1 cellular context compared by ENCODE assay signal in the genomic region with DNA sequence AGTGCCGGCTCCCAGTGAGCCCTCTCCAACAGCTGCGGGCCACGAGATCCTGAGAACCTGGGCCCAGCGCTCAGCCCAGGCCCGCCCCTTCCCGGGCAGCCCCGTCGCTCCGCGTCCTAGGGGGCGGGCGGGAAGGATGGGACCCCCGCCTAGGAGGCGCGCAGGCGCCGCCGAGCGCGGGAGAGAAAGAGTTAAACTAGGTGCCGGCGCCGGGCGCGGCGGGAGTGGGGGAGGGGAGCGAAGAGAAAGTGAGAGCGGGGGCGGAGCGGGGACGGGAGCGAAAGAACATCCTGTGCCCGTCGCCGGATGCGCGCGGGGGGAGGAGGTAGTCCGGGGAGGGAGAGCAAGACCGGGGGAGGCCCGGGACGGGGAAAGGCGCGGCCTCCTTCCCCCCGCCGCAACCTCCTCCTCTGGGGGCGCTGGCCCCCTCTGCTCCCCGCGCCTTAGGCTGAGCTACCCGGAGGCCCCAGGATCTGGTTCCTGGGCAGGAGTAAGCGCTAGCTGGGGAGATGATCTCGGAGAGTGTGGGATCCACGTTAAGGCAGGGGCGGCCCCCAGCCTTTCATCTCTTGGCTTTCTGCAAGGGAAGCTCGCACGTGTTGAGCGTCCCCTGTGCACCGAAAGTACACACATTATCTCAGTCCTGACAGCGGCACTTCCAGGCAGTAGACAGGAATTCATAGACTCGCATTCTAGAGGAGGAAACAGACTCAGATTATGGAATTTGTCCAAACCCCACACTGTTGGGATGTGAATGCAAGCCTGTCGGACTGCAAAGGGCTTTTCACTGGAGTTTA.
A peak's percentile ranks its signal among the peaks of the same experiment; 100 is the strongest.
TF ChIP-seq lines count a peak whose summit lies in the region.

No MANE protein-coding gene starts in this region.

TF ChIP-seq in HEK293, 187 proteins besides CTCF, POLR2A, EP300 and RAD21 (continued from another document and continues in another):
- TF ChIP-seq, protein P1, sequence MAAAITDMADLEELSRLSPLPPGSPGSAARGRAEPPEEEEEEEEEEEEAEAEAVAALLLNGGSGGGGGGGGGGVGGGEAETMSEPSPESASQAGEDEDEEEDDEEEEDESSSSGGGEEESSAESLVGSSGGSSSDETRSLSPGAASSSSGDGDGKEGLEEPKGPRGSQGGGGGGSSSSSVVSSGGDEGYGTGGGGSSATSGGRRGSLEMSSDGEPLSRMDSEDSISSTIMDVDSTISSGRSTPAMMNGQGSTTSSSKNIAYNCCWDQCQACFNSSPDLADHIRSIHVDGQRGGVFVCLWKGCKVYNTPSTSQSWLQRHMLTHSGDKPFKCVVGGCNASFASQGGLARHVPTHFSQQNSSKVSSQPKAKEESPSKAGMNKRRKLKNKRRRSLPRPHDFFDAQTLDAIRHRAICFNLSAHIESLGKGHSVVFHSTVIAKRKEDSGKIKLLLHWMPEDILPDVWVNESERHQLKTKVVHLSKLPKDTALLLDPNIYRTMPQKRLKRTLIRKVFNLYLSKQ (tag by site-specific recombination; IDR thresholded peaks at IDR 0.05; ENCODE audit: borderline replicate concordance), result no peak
- TF ChIP-seq, protein P2, sequence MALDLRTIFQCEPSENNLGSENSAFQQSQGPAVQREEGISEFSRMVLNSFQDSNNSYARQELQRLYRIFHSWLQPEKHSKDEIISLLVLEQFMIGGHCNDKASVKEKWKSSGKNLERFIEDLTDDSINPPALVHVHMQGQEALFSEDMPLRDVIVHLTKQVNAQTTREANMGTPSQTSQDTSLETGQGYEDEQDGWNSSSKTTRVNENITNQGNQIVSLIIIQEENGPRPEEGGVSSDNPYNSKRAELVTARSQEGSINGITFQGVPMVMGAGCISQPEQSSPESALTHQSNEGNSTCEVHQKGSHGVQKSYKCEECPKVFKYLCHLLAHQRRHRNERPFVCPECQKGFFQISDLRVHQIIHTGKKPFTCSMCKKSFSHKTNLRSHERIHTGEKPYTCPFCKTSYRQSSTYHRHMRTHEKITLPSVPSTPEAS (tag by site-specific recombination; IDR thresholded peaks at IDR 0.05), result peak; percentile 42; the same call in 1 of the 2 replicates
- TF ChIP-seq ZNF114 (tag by site-specific recombination; IDR thresholded peaks at IDR 0.05) (no peak), IKZF3 (tag by site-specific recombination; IDR thresholded peaks at IDR 0.05) (peak; percentile 67), GLIS2 (tag by site-specific recombination; IDR thresholded peaks at IDR 0.05) (peak; percentile 95), ZNF169 (tag by site-specific recombination; IDR thresholded peaks at IDR 0.05) (no peak), BCL11A (tag by site-specific recombination; IDR thresholded peaks at IDR 0.05; ENCODE audit: low read depth) (no peak; the same call in 1 of the 2 replicates), ZNF707 (tag by site-specific recombination; IDR thresholded peaks at IDR 0.05) (no peak), ZNF16 (tag by site-specific recombination; IDR thresholded peaks at IDR 0.05; ENCODE audit: low read depth) (no peak), ZNF404 (tag by site-specific recombination; IDR thresholded peaks at IDR 0.05) (no peak), ZNF777 (tag by site-specific recombination; IDR thresholded peaks at IDR 0.05; ENCODE audit: borderline replicate concordance) (no peak; the same call in 1 of the 2 replicates), ZNF324 (tag by site-specific recombination; IDR thresholded peaks at IDR 0.05) (peak; percentile 60; the same call in 1 of the 2 replicates), KLF16 (tag by site-specific recombination; IDR thresholded peaks at IDR 0.05) (peak; percentile 19; the same call in 1 of the 2 replicates), ZNF184 (tag by site-specific recombination; IDR thresholded peaks at IDR 0.05) (peak; percentile 32; the same call in 1 of the 2 replicates), ZNF514 (tag by site-specific recombination; IDR thresholded peaks at IDR 0.05) (no peak), ZBTB17 (tag by site-specific recombination; IDR thresholded peaks at IDR 0.05) (peak; percentile 88), ZNF529 (tag by site-specific recombination; IDR thresholded peaks at IDR 0.05; ENCODE audit: insufficient replicate concordance) (no peak), ZNF394 (tag by site-specific recombination; IDR thresholded peaks at IDR 0.05; ENCODE audit: borderline replicate concordance) (peak; percentile 54), SALL2 (tag by site-specific recombination; IDR thresholded peaks at IDR 0.05; ENCODE audit: borderline replicate concordance) (no peak), HOXC10 (CRISPR knock-in tag; IDR thresholded peaks at IDR 0.05) (no peak), KLF7 (tag by site-specific recombination; IDR thresholded peaks at IDR 0.05; ENCODE audit: borderline replicate concordance) (peak; percentile 71; the same call in 1 of the 2 replicates), ZSCAN30 (tag by site-specific recombination; IDR thresholded peaks at IDR 0.05) (peak; percentile 81), ZNF366 (tag by site-specific recombination; conservative IDR thresholded peaks at IDR 0.05) (peak; percentile 84), KLF9 (tag by site-specific recombination; IDR thresholded peaks at IDR 0.05; ENCODE audit: low read depth) (peak; percentile 72), ZNF19 (tag by site-specific recombination; IDR thresholded peaks at IDR 0.05; ENCODE audit: low read depth) (no peak), ZBTB21 (tag by site-specific recombination; IDR thresholded peaks at IDR 0.05) (no peak; the same call in 1 of the 2 replicates), BCL11B (tag by site-specific recombination; IDR thresholded peaks at IDR 0.05; ENCODE audit: low read depth) (peak; percentile 60; the same call in 1 of the 2 replicates), ZNF132 (tag by site-specific recombination; IDR thresholded peaks at IDR 0.05; ENCODE audit: borderline replicate concordance) (no peak), ZNF670 (tag by site-specific recombination; IDR thresholded peaks at IDR 0.05; ENCODE audit: low read depth) (no peak), ZFP41 (tag by site-specific recombination; IDR thresholded peaks at IDR 0.05; ENCODE audit: borderline replicate concordance) (no peak), ZSCAN16 (tag by site-specific recombination; IDR thresholded peaks at IDR 0.05) (peak; percentile 11; the same call in 1 of the 2 replicates), ZBTB8A (tag by site-specific recombination; IDR thresholded peaks at IDR 0.05) (peak; percentile 99)
- TF ChIP-seq, protein P3, sequence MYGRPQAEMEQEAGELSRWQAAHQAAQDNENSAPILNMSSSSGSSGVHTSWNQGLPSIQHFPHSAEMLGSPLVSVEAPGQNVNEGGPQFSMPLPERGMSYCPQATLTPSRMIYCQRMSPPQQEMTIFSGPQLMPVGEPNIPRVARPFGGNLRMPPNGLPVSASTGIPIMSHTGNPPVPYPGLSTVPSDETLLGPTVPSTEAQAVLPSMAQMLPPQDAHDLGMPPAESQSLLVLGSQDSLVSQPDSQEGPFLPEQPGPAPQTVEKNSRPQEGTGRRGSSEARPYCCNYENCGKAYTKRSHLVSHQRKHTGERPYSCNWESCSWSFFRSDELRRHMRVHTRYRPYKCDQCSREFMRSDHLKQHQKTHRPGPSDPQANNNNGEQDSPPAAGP (tag by site-specific recombination; IDR thresholded peaks at IDR 0.05), result peak; percentile 94
- TF ChIP-seq, protein P4, sequence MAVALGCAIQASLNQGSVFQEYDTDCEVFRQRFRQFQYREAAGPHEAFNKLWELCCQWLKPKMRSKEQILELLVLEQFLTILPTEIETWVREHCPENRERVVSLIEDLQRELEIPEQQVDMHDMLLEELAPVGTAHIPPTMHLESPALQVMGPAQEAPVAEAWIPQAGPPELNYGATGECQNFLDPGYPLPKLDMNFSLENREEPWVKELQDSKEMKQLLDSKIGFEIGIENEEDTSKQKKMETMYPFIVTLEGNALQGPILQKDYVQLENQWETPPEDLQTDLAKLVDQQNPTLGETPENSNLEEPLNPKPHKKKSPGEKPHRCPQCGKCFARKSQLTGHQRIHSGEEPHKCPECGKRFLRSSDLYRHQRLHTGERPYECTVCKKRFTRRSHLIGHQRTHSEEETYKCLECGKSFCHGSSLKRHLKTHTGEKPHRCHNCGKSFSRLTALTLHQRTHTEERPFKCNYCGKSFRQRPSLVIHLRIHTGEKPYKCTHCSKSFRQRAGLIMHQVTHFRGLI (tag by site-specific recombination; IDR thresholded peaks at IDR 0.05), result peak; percentile 65; the same call in 1 of the 2 replicates
- TF ChIP-seq, protein P5, sequence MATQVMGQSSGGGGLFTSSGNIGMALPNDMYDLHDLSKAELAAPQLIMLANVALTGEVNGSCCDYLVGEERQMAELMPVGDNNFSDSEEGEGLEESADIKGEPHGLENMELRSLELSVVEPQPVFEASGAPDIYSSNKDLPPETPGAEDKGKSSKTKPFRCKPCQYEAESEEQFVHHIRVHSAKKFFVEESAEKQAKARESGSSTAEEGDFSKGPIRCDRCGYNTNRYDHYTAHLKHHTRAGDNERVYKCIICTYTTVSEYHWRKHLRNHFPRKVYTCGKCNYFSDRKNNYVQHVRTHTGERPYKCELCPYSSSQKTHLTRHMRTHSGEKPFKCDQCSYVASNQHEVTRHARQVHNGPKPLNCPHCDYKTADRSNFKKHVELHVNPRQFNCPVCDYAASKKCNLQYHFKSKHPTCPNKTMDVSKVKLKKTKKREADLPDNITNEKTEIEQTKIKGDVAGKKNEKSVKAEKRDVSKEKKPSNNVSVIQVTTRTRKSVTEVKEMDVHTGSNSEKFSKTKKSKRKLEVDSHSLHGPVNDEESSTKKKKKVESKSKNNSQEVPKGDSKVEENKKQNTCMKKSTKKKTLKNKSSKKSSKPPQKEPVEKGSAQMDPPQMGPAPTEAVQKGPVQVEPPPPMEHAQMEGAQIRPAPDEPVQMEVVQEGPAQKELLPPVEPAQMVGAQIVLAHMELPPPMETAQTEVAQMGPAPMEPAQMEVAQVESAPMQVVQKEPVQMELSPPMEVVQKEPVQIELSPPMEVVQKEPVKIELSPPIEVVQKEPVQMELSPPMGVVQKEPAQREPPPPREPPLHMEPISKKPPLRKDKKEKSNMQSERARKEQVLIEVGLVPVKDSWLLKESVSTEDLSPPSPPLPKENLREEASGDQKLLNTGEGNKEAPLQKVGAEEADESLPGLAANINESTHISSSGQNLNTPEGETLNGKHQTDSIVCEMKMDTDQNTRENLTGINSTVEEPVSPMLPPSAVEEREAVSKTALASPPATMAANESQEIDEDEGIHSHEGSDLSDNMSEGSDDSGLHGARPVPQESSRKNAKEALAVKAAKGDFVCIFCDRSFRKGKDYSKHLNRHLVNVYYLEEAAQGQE (tag by site-specific recombination; IDR thresholded peaks at IDR 0.05), result no peak
- TF ChIP-seq, protein P6, sequence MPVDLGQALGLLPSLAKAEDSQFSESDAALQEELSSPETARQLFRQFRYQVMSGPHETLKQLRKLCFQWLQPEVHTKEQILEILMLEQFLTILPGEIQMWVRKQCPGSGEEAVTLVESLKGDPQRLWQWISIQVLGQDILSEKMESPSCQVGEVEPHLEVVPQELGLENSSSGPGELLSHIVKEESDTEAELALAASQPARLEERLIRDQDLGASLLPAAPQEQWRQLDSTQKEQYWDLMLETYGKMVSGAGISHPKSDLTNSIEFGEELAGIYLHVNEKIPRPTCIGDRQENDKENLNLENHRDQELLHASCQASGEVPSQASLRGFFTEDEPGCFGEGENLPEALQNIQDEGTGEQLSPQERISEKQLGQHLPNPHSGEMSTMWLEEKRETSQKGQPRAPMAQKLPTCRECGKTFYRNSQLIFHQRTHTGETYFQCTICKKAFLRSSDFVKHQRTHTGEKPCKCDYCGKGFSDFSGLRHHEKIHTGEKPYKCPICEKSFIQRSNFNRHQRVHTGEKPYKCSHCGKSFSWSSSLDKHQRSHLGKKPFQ (tag by site-specific recombination; IDR thresholded peaks at IDR 0.05), result peak; percentile 60; the same call in 1 of the 2 replicates
- TF ChIP-seq, protein P7, sequence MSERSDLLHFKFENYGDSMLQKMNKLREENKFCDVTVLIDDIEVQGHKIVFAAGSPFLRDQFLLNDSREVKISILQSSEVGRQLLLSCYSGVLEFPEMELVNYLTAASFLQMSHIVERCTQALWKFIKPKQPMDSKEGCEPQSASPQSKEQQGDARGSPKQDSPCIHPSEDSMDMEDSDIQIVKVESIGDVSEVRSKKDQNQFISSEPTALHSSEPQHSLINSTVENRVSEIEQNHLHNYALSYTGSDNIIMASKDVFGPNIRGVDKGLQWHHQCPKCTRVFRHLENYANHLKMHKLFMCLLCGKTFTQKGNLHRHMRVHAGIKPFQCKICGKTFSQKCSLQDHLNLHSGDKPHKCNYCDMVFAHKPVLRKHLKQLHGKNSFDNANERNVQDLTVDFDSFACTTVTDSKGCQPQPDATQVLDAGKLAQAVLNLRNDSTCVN (tag by site-specific recombination; optimal IDR thresholded peaks at IDR 0.05), result peak; percentile 99
- TF ChIP-seq, protein P8, sequence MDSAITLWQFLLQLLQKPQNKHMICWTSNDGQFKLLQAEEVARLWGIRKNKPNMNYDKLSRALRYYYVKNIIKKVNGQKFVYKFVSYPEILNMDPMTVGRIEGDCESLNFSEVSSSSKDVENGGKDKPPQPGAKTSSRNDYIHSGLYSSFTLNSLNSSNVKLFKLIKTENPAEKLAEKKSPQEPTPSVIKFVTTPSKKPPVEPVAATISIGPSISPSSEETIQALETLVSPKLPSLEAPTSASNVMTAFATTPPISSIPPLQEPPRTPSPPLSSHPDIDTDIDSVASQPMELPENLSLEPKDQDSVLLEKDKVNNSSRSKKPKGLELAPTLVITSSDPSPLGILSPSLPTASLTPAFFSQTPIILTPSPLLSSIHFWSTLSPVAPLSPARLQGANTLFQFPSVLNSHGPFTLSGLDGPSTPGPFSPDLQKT (IDR thresholded peaks at IDR 0.05; ENCODE audit: borderline replicate concordance, low read depth, low read length), result no peak
- TF ChIP-seq, protein P9, sequence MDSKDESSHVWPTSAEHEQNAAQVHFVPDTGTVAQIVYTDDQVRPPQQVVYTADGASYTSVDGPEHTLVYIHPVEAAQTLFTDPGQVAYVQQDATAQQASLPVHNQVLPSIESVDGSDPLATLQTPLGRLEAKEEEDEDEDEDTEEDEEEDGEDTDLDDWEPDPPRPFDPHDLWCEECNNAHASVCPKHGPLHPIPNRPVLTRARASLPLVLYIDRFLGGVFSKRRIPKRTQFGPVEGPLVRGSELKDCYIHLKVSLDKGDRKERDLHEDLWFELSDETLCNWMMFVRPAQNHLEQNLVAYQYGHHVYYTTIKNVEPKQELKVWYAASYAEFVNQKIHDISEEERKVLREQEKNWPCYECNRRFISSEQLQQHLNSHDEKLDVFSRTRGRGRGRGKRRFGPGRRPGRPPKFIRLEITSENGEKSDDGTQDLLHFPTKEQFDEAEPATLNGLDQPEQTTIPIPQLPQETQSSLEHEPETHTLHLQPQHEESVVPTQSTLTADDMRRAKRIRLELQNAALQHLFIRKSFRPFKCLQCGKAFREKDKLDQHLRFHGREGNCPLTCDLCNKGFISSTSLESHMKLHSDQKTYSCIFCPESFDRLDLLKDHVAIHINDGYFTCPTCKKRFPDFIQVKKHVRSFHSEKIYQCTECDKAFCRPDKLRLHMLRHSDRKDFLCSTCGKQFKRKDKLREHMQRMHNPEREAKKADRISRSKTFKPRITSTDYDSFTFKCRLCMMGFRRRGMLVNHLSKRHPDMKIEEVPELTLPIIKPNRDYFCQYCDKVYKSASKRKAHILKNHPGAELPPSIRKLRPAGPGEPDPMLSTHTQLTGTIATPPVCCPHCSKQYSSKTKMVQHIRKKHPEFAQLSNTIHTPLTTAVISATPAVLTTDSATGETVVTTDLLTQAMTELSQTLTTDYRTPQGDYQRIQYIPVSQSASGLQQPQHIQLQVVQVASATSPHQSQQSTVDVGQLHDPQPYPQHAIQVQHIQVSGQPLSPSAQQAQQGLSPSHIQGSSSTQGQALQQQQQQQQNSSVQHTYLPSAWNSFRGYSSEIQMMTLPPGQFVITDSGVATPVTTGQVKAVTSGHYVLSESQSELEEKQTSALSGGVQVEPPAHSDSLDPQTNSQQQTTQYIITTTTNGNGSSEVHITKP (tag by site-specific recombination; IDR thresholded peaks at IDR 0.05), result peak; percentile 82
